Comparison of ENCODE assay signal across 19 cellular contexts in genomic region chr17:38587193-38587592, GRCh38. TPM values are rescaled to one million over a fixed set of nuclear protein-coding genes. Genes with fewer than 3 reads are reported as not detected.
"Had no signal": no experiment of that assay in that cellular context is flagged by ENCODE, and none has a peak within 500 bp of the region (broad histone marks: within the 10 kb centered on the region; RNA-seq: fewer than 3 reads in every experiment).

No MANE protein-coding gene starts in this region.

- ATAC-seq: activated CD4-positive, alpha-beta T cell treated with anti-CD3 and anti-CD28 coated beads for 36 hours; activated naive CD4-positive, alpha-beta T cell treated with anti-CD3 and anti-CD28 coated beads, Interleukin-2, amount 50 U/mL, for 72 hours; foreskin keratinocyte; left lung had no signal

- H3K27me3 ChIP-seq: thyroid gland had no signal

- H3K9me3 ChIP-seq: left lung, thyroid gland had no signal

- H3K4me3 ChIP-seq: left lung, thyroid gland had no signal

- H3K36me3 ChIP-seq: left lung, thyroid gland, WERI-Rb-1 had no signal

- DNase-seq: activated CD4-positive, alpha-beta memory T cell treated with anti-CD3 and anti-CD28 coated beads for 36 hours; activated CD4-positive, alpha-beta T cell treated with anti-CD3 and anti-CD28 coated beads for 36 hours; activated gamma-delta T cell treated with Interleukin-2 at 50 U/mL for 16 hours; activated T-cell treated with anti-CD3 and anti-CD28 coated beads for 4 hours; amniotic stem cell; foreskin keratinocyte; left lung; occipital lobe; retina; stimulated activated CD4-positive, alpha-beta T cell treated with anti-CD3 and anti-CD28 coated beads, Interleukin-12 subunit alpha, Interleukin-12 subunit beta, amount 100 ng/mL, for 4 hours; stimulated activated CD4-positive, alpha-beta T cell treated with anti-CD3 and anti-CD28 coated beads, Interleukin-1b, Interleukin-23, amount 100 ng/mL, for 48 hours; stimulated activated CD8-positive, alpha-beta memory T cell treated with anti-CD3 and anti-CD28 coated beads, Interleukin-4, amount 100 ng/mL, for 48 hours; stimulated activated naive CD4-positive, alpha-beta T cell; T-helper 2 cell; thyroid gland; WERI-Rb-1 had no signal

- H3K27ac ChIP-seq: epithelial cell of prostate, foreskin keratinocyte, left lung, thyroid gland, WERI-Rb-1 had no signal

RNA-seq across cellular contexts. Expression of gene SRCIN1, which starts 18.6 kb away (rescaled TPM):
- polyA plus RNA-seq: fibroblast of lung had no signal
